ENCODE assay signal across 24 cellular contexts in the genomic region with DNA sequence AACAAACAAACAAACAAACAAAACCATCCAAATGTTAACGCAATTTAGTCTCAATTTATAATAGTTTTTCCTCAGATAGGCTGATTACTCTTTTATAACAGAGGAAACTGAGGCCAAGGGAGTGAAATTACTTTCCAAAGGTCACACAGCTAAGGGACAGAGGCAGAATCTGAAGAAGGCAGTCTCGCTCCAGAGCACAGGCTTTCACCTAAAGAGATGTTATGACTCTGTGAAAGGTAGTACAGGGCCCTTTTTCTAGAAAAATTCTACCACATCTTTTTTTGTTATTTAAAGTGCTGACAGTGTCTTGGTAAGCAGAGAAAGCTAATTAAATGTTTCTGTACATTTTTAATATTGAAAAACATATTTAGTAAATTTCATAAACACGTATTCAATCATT. TPM values are rescaled to one million over a fixed set of nuclear protein-coding genes. Genes with fewer than 3 reads are reported as not detected.
DNase-seq lines count a peak whose midpoint lies in the region; ATAC-seq and TF ChIP-seq lines count a peak whose summit lies in the region.
"Had no signal": no experiment of that assay in that cellular context is flagged by ENCODE, and none has a peak within 500 bp of the region (broad histone marks: within the 10 kb centered on the region; RNA-seq: fewer than 3 reads in every experiment).

No MANE protein-coding gene starts in this region.

- DNase-seq in prostate gland (ENCODE audit: low spot score) (no peak), KBM-7 (no peak), CD1c-positive myeloid dendritic cell (ENCODE audit: extremely low spot score) (no peak), NCI-H2107 treated with DMSO at 0.1 percent for 48 hours (lab: John Stamatoyannopoulos, UW; ENCODE audit: unreplicated experiment) (no peak)
- DNase-seq: 8988T; ACHN; BE2C; C1 segment of cervical spinal cord; CD4-positive, alpha-beta memory T cell; CD4-positive, CD25-positive, alpha-beta regulatory T cell; CD8-positive, alpha-beta memory T cell; COR-L47; DMS 273 treated with DMSO at 0.1 percent for 48 hours; DMS153; DMS53; DMS79; DND-41; EL; GDM1 had no signal

- intact Hi-C loops in prostate gland (cut with DNase I) = no loop called here

- no peaks in the 10 kb centered on the region for H3K36me3 ChIP-seq in prostate gland
- H3K36me3 ChIP-seq: BE2C, BLaER1 had no signal

- H3K4me1 ChIP-seq in prostate gland (replicated peaks) = no peaks in the 10 kb centered on the region

- H3K4me3 ChIP-seq in prostate gland = no peak overlapping the region
- H3K4me3 ChIP-seq: BLaER1 had no signal

- H3K9me3 ChIP-seq in prostate gland = no peaks in the 10 kb centered on the region
- H3K9me3 ChIP-seq: BE2C, BLaER1 had no signal

- ATAC-seq in HG02852 (IDR thresholded peaks at IDR 0.05; ENCODE audit: unreplicated experiment) (peak; percentile 47), HG03432 (IDR thresholded peaks at IDR 0.05; ENCODE audit: unreplicated experiment) (peak; percentile 63)

- WGBS in prostate gland = 85% methylated on average over 3 of the region's 3 CpGs

- no peak for TF ChIP-seq POLR2A in prostate gland (IDR thresholded peaks at IDR 0.05)

- H3K27me3 ChIP-seq in prostate gland (replicated peaks; ENCODE audit: insufficient read depth) = no peaks in the 10 kb centered on the region
- H3K27me3 ChIP-seq: BE2C, BLaER1 had no signal

- peak overlapping the region; percentile 28; the same call in 1 of the 2 replicates for H3K27ac ChIP-seq in 22Rv1
- peak overlapping the region; percentile 53 for H3K27ac ChIP-seq in VCaP
- no peak overlapping the region for H3K27ac ChIP-seq in prostate gland
- H3K27ac ChIP-seq: BLaER1 had no signal

- no peak for TF ChIP-seq CTCF in 22Rv1 (IDR thresholded peaks at IDR 0.05)
- no peak for TF ChIP-seq CTCF in VCaP (conservative IDR thresholded peaks at IDR 0.05)
- TF ChIP-seq CTCF in prostate gland (IDR thresholded peaks at IDR 0.05) = no peak

- in situ Hi-C loops in KBM-7 (cut with MboI; ENCODE audit: low pct_unique_long_range_greater_than_20kb, low sequenced_read_pairs) = loop anchor here (25.0 kb wide), 1 partner anchor 235 kb away; no protein-coding TSS in a partner anchor

RNA-seq across cellular contexts. Expression of a gene that starts 7.5 kb away (rescaled TPM):
- total RNA-seq in prostate gland = 10 to 100 TPM; 17.4 to 56.6 TPM
- total RNA-seq: CD4-positive, CD25-positive, alpha-beta regulatory T cell had no signal

RNA-seq across cellular contexts. Expression of a gene that starts 34.9 kb away (rescaled TPM):
- total RNA-seq in prostate gland = 10 to 100 TPM; 11.6 to 61.5 TPM
- total RNA-seq: CD4-positive, CD25-positive, alpha-beta regulatory T cell had no signal

Comparison
In these comparisons a context has a peak if more than half of its experiments do, and no peak if none do; other contexts are left out.
1. H3K27ac ChIP-seq: peak in 22Rv1 (single experiment) and VCaP (single experiment); none in prostate gland (0 of 2).